Comparison of ENCODE assay signal across 8 cellular contexts in the genomic region with DNA sequence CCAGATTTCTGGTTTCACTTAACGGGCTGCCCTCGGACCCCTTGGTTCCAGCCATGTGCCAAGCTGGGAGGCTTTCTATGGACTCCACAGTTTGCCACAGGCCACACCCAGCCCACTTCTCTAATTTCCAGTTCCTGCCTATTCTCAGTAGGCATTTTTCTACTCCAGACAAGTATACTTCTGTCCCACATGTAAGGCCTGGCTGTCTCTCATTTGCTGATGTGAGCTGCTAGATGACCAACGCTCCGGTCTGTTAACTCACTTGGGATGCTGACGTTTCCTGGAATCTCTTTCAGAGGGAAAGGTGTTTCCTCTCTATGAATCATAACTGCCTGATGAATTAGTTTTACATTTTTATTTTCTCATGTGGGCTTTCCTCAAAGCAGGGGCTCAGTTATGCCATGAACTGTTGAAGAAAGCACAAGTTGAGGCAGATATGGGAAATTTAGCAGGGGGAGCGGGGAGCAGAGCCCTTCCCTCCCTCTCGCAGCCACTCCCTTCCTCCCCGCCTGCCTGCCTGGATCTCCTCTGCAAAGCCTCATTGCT. TPM values are rescaled to one million over a fixed set of nuclear protein-coding genes. Genes with fewer than 3 reads are reported as not detected.
DNase-seq lines count a peak whose midpoint lies in the region; ATAC-seq lines count a peak whose summit lies in the region.

No MANE protein-coding gene starts in this region.

- in situ Hi-C loops in G401 (cut with HindIII; ENCODE audit: low sequenced_read_pairs), result no loop called here

- no peak overlapping the region for H3K4me3 ChIP-seq in skeletal muscle tissue (ENCODE audit: low read length in 3 of 3)

- H3K9ac ChIP-seq in skeletal muscle tissue (ENCODE audit: low read depth in 1 of 3, low read length in 3 of 3), result peak overlapping the region; percentile 44 to 75 (median 74)

- DNase-seq in GM04504 (ENCODE audit: low read depth) (peak; percentile 75), left ventricle myocardium superior (no peak), G401 (ENCODE audit: low spot score) (no peak), NCI-H526 (lab: John Stamatoyannopoulos, UW) (no peak)
- DNase-seq in stimulated activated CD4-positive, alpha-beta T cell treated with anti-CD3 and anti-CD28 coated beads, Interleukin-2, amount 100 ng/mL, for 24 hours, result no peak

- H3K9me3 ChIP-seq in skeletal muscle tissue (ENCODE audit: control insufficient read depth in 3 of 3, low read length in 3 of 3), result no peaks in the 10 kb centered on the region

- no peaks in the 10 kb centered on the region for H3K27me3 ChIP-seq in skeletal muscle tissue (ENCODE audit: control insufficient read depth in 3 of 3, insufficient read depth in 3 of 3, low read length in 3 of 3)

- ATAC-seq in left ventricle myocardium superior (peak; percentile 21), GM18858 (IDR thresholded peaks at IDR 0.05; ENCODE audit: unreplicated experiment) (no peak)

- intact Hi-C loops in left ventricle myocardium superior (cut with micrococcal nuclease), result no loop called here

- H3K27ac ChIP-seq in angular gyrus (ENCODE audit: low read depth, low read length) (peak overlapping the region; percentile 93), skeletal muscle tissue (ENCODE audit: low read depth, low read length) (peak overlapping the region; percentile 97)

- H3K36me3 ChIP-seq in skeletal muscle tissue (ENCODE audit: control insufficient read depth in 3 of 3, insufficient read depth in 3 of 3, low read length in 3 of 3), result no peaks in the 10 kb centered on the region

- H3K4me1 ChIP-seq in skeletal muscle tissue (ENCODE audit: control insufficient read depth in 3 of 3, insufficient read depth in 3 of 3, low read length in 3 of 3), result peaks cover 83 to 85% (median 83%) of the 10 kb centered on the region in 3 donors

RNA-seq across cellular contexts. Expression of a gene that starts 36.3 kb away (rescaled TPM):
- total RNA-seq in left ventricle myocardium superior (81.4 TPM), skeletal muscle tissue (46.4 TPM)
- 21.3 and 28.7 TPM in 2 replicates for total RNA-seq in G401 (2014; rRNA removed; shearing (Covaris generic))
